In the genomic region with DNA sequence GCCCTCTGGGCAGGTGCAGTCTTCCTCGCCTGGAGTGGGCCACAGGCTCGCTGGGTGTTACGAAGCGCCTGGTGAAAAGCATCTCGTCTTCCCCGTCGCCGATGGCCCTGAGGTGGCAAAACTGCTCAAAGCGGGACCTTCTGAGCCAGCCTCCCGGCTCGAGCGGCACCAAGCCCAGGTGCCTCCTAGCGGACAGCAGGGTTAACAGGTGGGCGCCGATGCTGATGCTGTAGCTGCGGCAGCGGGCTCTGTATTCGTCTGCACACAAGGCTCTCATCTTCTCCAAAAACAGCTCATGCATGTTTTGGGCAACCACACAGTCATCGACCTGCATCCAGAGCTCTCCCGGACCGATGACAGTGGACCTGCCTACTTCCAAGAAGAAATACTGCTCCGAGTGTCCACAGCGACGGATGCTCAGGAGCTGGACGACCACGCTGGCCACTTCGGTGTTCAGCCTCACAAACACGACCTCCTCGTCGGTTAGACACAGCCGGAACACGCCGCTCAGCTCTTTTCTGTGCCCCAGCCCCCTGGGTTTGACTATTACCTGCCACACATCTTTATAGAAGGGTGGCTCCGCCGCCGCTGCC, we compare ENCODE assay signal across 1 cellular context.
TF ChIP-seq lines count a peak whose summit lies in the region.

No MANE protein-coding gene starts in this region.

TF ChIP-seq in SK-N-SH treated with all-trans-retinoic acid at 6 μM for 48 hours, 23 proteins besides CTCF, POLR2A, EP300 and RAD21 (continued from another document):
- TF ChIP-seq TSHZ2 (CRISPR knock-in tag; IDR thresholded peaks at IDR 0.05): no peak
TF ChIP-seq in SK-N-SH treated with all-trans-retinoic acid at 6 μM for 48 hours: peak in this region for 0.
